Comparison of ENCODE assay signal across 1 cellular context in genomic region chr10:124047427-124048157, GRCh38.
TF ChIP-seq lines count a peak whose summit lies in the region.

No MANE protein-coding gene starts in this region.

TF ChIP-seq in HepG2, 621 proteins besides CTCF, POLR2A, EP300 and RAD21 (continued from another document):
- TF ChIP-seq ZNF768 (CRISPR knock-in tag; IDR thresholded peaks at IDR 0.05): peak; percentile 66; the same call in 1 of the 2 replicates
- no peak for TF ChIP-seq ZNF660 (CRISPR knock-in tag; IDR thresholded peaks at IDR 0.05; ENCODE audit: borderline replicate concordance, low read depth)
- TF ChIP-seq ZNF546 (CRISPR knock-in tag; conservative IDR thresholded peaks at IDR 0.05): 0 out of 2 replicates have a peak, but pooled peaks have one; percentile 6
- no peak for TF ChIP-seq CHD4 (IDR thresholded peaks at IDR 0.05; ENCODE audit: borderline replicate concordance, low read length)
- TF ChIP-seq ZMYM3 (CRISPR knock-in tag; IDR thresholded peaks at IDR 0.05): peak; percentile 48; the same call in 1 of the 2 replicates
- 0 out of 4 replicates have a peak, but pooled peaks of 1 of the 2 experiments have one; percentile 8 for TF ChIP-seq KLF16 (CRISPR knock-in tag; IDR thresholded peaks at IDR 0.05)
- no peak for TF ChIP-seq ZNF782 (CRISPR knock-in tag; IDR thresholded peaks at IDR 0.05; ENCODE audit: borderline replicate concordance)
TF ChIP-seq in HepG2: peak in this region for 4.
